4 cellular contexts compared by ENCODE assay signal in genomic region chr16:28782354-28782753, GRCh38. TPM values are rescaled to one million over a fixed set of nuclear protein-coding genes. Genes with fewer than 3 reads are reported as not detected.
"Had no signal": no experiment of that assay in that cellular context is flagged by ENCODE, and none has a peak within 500 bp of the region (broad histone marks: within the 10 kb centered on the region; RNA-seq: fewer than 3 reads in every experiment).

No MANE protein-coding gene starts in this region.

RNA-seq across cellular contexts. Expression of gene NPIPB9, which starts 30.8 kb away (rescaled TPM):
- total RNA-seq: M059J, PC-3, Right ventricle myocardium inferior, RPMI7951 had no signal
